Comparison of ENCODE assay signal across 16 cellular contexts in genomic region chr1:243440406-243440805, GRCh38.
"Had no signal": no experiment of that assay in that cellular context is flagged by ENCODE, and none has a peak within 500 bp of the region (broad histone marks: within the 10 kb centered on the region; RNA-seq: fewer than 3 reads in every experiment).

No MANE protein-coding gene starts in this region.

- H3K27me3 ChIP-seq: esophagus squamous epithelium, right lobe of liver, tibial nerve, vagina had no signal

- DNase-seq: activated CD4-positive, alpha-beta T cell treated with anti-CD3 and anti-CD28 coated beads for 4 hours; activated CD8-positive, alpha-beta T cell treated with anti-CD3 and anti-CD28 coated beads for 36 hours; activated naive CD4-positive, alpha-beta T cell treated with anti-CD3 and anti-CD28 coated beads for 36 hours; activated T-cell treated with anti-CD3 and anti-CD28 coated beads, Interleukin-2, amount 50 U/mL, for 24 hours; effector CD4-positive, alpha-beta T cell; esophagus squamous epithelium; kidney glomerular epithelial cell; left ventricle myocardium superior; right lobe of liver; small intestine; stimulated activated CD4-positive, alpha-beta T cell treated with anti-CD3 and anti-CD28 coated beads, Interleukin-15, amount 100 ng/mL, for 24 hours; stimulated activated CD4-positive, alpha-beta T cell treated with anti-CD3 and anti-CD28 coated beads, Interleukin-2, amount 100 ng/mL, for 48 hours had no signal

- H3K4me3 ChIP-seq: esophagus squamous epithelium, prostate gland, right lobe of liver, tibial nerve, vagina had no signal

- ATAC-seq: activated CD8-positive, alpha-beta T cell treated with anti-CD3 and anti-CD28 coated beads for 36 hours; left ventricle myocardium superior had no signal

- H3K4me3 Mint-ChIP-seq: activated CD8-positive, alpha-beta T cell treated with anti-CD3 and anti-CD28 coated beads for 36 hours; activated naive CD4-positive, alpha-beta T cell treated with anti-CD3 and anti-CD28 coated beads for 36 hours; activated T-cell treated with anti-CD3 and anti-CD28 coated beads, Interleukin-2, amount 50 U/mL, for 24 hours; stimulated activated naive CD8-positive, alpha-beta T cell treated with anti-CD3 and anti-CD28 coated beads, Interleukin-15, Interleukin-2, amounts not matched to agents 100 ng/mL and 50 ng/mL, for 24 hours had no signal

- H3K4me1 ChIP-seq: prostate gland, right lobe of liver, tibial nerve, vagina had no signal

- H3K27me3 Mint-ChIP-seq: activated CD8-positive, alpha-beta T cell treated with anti-CD3 and anti-CD28 coated beads for 36 hours; activated T-cell treated with anti-CD3 and anti-CD28 coated beads, Interleukin-2, amount 50 U/mL, for 24 hours; stimulated activated naive CD8-positive, alpha-beta T cell treated with anti-CD3 and anti-CD28 coated beads, Interleukin-15, Interleukin-2, amounts not matched to agents 100 ng/mL and 50 ng/mL, for 24 hours had no signal

- H3K27ac ChIP-seq: esophagus squamous epithelium, prostate gland, right lobe of liver, tibial nerve, vagina had no signal

- H3K27ac Mint-ChIP-seq: activated CD8-positive, alpha-beta T cell treated with anti-CD3 and anti-CD28 coated beads for 36 hours; activated naive CD4-positive, alpha-beta T cell treated with anti-CD3 and anti-CD28 coated beads for 36 hours; activated T-cell treated with anti-CD3 and anti-CD28 coated beads, Interleukin-2, amount 50 U/mL, for 24 hours; stimulated activated naive CD8-positive, alpha-beta T cell treated with anti-CD3 and anti-CD28 coated beads, Interleukin-15, Interleukin-2, amounts not matched to agents 100 ng/mL and 50 ng/mL, for 24 hours had no signal

- H3K36me3 ChIP-seq: prostate gland, right lobe of liver, vagina had no signal

- H3K9me3 ChIP-seq: esophagus squamous epithelium, prostate gland, right lobe of liver, tibial nerve, vagina had no signal

- H3K9me3 Mint-ChIP-seq: activated CD8-positive, alpha-beta T cell treated with anti-CD3 and anti-CD28 coated beads for 36 hours; activated naive CD4-positive, alpha-beta T cell treated with anti-CD3 and anti-CD28 coated beads for 36 hours; activated T-cell treated with anti-CD3 and anti-CD28 coated beads, Interleukin-2, amount 50 U/mL, for 24 hours; stimulated activated naive CD8-positive, alpha-beta T cell treated with anti-CD3 and anti-CD28 coated beads, Interleukin-15, Interleukin-2, amounts not matched to agents 100 ng/mL and 50 ng/mL, for 24 hours had no signal
